27 cellular contexts compared by ENCODE assay signal in the genomic region with DNA sequence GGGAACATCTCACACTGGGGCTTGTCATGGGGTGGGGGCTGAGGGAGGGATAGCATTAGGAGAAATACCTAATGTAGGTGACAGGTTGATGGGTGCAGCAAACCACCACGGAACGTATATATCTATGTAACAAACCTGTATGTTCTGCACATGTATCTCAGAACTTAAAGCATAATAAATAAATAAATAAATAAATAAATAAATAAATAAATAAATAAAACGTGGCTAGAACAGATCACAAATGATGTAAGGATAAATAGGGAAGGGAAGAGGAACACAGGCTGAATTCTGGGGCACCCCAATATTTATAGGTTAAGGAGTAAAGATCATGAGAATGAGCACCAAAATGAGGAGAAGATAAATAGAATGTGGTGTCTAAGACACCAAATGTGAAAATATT.
"Had no signal": no experiment of that assay in that cellular context is flagged by ENCODE, and none has a peak within 500 bp of the region (broad histone marks: within the 10 kb centered on the region; RNA-seq: fewer than 3 reads in every experiment).

No MANE protein-coding gene starts in this region.

- H3K36me3 ChIP-seq: stomach, suprapubic skin, thoracic aorta, thyroid gland, tibial artery, tibial nerve, transverse colon, upper lobe of left lung, upper lobe of right lung, uterus, vagina had no signal

- H3K9me3 ChIP-seq: testis, thoracic aorta, thyroid gland, tibial artery, transverse colon, upper lobe of left lung, upper lobe of right lung, uterus, vagina had no signal

- H3K4me3 ChIP-seq: stomach, suprapubic skin, testis, thoracic aorta, thyroid gland, tibial artery, tibial nerve, transverse colon, upper lobe of left lung, upper lobe of right lung, uterus, vagina had no signal

- H3K4me1 ChIP-seq: stomach, suprapubic skin, testis, thyroid gland, tibial artery, tibial nerve, transverse colon, upper lobe of left lung, upper lobe of right lung, uterus, vagina had no signal

- DNase-seq: stimulated activated CD4-positive, alpha-beta T cell treated with anti-CD3 and anti-CD28 coated beads, Interleukin-2, amount 100 ng/mL, for 48 hours; stimulated activated CD4-positive, alpha-beta T cell treated with anti-CD3 and anti-CD28 coated beads, Interleukin-4, amount 100 ng/mL, for 1 hour; stimulated activated CD4-positive, alpha-beta T cell treated with anti-CD3 and anti-CD28 coated beads, Interleukin-4, amount 100 ng/mL, for 24 hours; stimulated activated CD4-positive, alpha-beta T cell treated with anti-CD3 and anti-CD28 coated beads, Interleukin-4, amount 100 ng/mL, for 4 hours; stimulated activated CD8-positive, alpha-beta memory T cell treated with anti-CD3 and anti-CD28 coated beads, Interleukin-4, amount 100 ng/mL, for 48 hours; stimulated activated naive B cell treated with anti-CD40 and anti-IgM and Interleukin-4, amounts not matched to agents 10 μg/mL and 1 μg/mL and 100 μg/mL, for 72 hours; stimulated activated naive CD4-positive, alpha-beta T cell; stimulated activated naive CD4-positive, alpha-beta T cell treated with Interleukin-2 at 50 U/mL for 16 hours; stimulated activated naive CD8-positive, alpha-beta T cell treated with anti-CD3 and anti-CD28 coated beads, Interleukin-15, amount 100 ng/mL, for 72 hours; stimulated activated naive CD8-positive, alpha-beta T cell treated with anti-CD3 and anti-CD28 coated beads, Interleukin-15, Interleukin-2, amounts not matched to agents 100 U/mL and 50 U/mL, for 24 hours; stomach; substantia nigra; testis; thyroid gland; tibial artery; transverse colon; trophoblast cell; upper lobe of left lung; upper lobe of right lung; uterus had no signal

- ATAC-seq: stimulated activated effector memory CD8-positive, alpha-beta T cell treated with anti-CD3 and anti-CD28 coated beads, Interleukin-12 subunit alpha, Interleukin-12 subunit beta, amount 100 ng/mL, for 72 hours; stimulated activated memory B cell treated with anti-CD40 and anti-IgM and Interleukin-4, amounts not matched to agents 10 μg/mL and 1 μg/mL and 100 μg/mL, for 72 hours; stimulated activated naive B cell treated with anti-CD40 and anti-IgM and Interleukin-4, amounts not matched to agents 10 μg/mL and 1 μg/mL and 100 μg/mL, for 72 hours; stimulated activated naive CD8-positive, alpha-beta T cell treated with anti-CD3 and anti-CD28 coated beads, Interleukin-15, amount 100 ng/mL, for 72 hours; stimulated activated naive CD8-positive, alpha-beta T cell treated with anti-CD3 and anti-CD28 coated beads, Interleukin-15, Interleukin-2, amounts not matched to agents 100 U/mL and 50 U/mL, for 24 hours; upper lobe of right lung had no signal

- FAIRE-seq: urothelium cell line had no signal

- H3K27ac ChIP-seq: stomach, suprapubic skin, testis, thoracic aorta, thyroid gland, tibial artery, tibial nerve, transverse colon, upper lobe of left lung, upper lobe of right lung, uterus, vagina had no signal
